Comparison of ENCODE assay signal across 1 cellular context in the genomic region with DNA sequence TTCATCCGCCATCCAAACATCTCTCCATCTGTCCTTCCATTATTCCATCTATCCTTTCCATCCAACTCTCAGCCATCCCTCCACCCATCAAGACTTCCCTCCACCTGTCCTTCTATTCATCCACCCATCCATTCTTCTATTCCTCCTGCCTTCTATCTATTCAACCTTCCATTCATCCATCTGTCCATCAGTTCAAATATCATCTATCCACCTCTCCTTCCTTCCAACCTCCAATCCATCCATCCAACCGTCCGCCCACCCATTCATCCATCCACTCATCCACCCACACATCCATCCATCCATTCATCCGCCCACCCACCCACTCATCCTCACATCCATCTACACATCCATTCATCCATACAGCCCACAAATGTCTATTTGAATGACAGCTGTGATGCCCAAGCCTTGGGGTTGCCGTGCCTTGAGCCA.
TF ChIP-seq lines count a peak whose summit lies in the region.

No MANE protein-coding gene starts in this region.

TF ChIP-seq in K562, 482 proteins besides CTCF, POLR2A, EP300 and RAD21:
- TF ChIP-seq BDP1 (IDR thresholded peaks at IDR 0.05; ENCODE audit: insufficient read depth, insufficient read length) (no peak), HDAC2 (IDR thresholded peaks at IDR 0.05) (no peak), ZNF445 (CRISPR knock-in tag; IDR thresholded peaks at IDR 0.05; ENCODE audit: low read depth) (no peak), YBX1 (IDR thresholded peaks at IDR 0.05) (peak; percentile 60; the same call in 1 of the 2 replicates), ESRRA (IDR thresholded peaks at IDR 0.05; ENCODE audit: borderline replicate concordance, low read depth) (no peak), ZNF12 (CRISPR knock-in tag; IDR thresholded peaks at IDR 0.05) (no peak), LARP7 (IDR thresholded peaks at IDR 0.05) (0 out of 2 replicates have a peak, but pooled peaks have one; percentile 47), ZNF57 (CRISPR knock-in tag; IDR thresholded peaks at IDR 0.05) (no peak), ETV6 (IDR thresholded peaks at IDR 0.05; ENCODE audit: borderline replicate concordance in 1 of 2, low read depth in 2 of 2, low read length in 1 of 2) (no peak), ETV6 (CRISPR knock-in tag; IDR thresholded peaks at IDR 0.05; ENCODE audit: borderline replicate concordance) (no peak), HDAC1 (IDR thresholded peaks at IDR 0.05) (no peak), SMARCA5 (IDR thresholded peaks at IDR 0.05) (no peak), EHMT2 (IDR thresholded peaks at IDR 0.05) (0 out of 2 replicates have a peak, but pooled peaks have one; percentile 43), ELF2 (CRISPR knock-in tag; IDR thresholded peaks at IDR 0.05) (no peak), EGR1 (conservative IDR thresholded peaks at IDR 0.05) (peak; percentile 88)
- TF ChIP-seq, protein P1, sequence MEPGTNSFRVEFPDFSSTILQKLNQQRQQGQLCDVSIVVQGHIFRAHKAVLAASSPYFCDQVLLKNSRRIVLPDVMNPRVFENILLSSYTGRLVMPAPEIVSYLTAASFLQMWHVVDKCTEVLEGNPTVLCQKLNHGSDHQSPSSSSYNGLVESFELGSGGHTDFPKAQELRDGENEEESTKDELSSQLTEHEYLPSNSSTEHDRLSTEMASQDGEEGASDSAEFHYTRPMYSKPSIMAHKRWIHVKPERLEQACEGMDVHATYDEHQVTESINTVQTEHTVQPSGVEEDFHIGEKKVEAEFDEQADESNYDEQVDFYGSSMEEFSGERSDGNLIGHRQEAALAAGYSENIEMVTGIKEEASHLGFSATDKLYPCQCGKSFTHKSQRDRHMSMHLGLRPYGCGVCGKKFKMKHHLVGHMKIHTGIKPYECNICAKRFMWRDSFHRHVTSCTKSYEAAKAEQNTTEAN (CRISPR knock-in tag; IDR thresholded peaks at IDR 0.05), result no peak
- TF ChIP-seq, protein P2, sequence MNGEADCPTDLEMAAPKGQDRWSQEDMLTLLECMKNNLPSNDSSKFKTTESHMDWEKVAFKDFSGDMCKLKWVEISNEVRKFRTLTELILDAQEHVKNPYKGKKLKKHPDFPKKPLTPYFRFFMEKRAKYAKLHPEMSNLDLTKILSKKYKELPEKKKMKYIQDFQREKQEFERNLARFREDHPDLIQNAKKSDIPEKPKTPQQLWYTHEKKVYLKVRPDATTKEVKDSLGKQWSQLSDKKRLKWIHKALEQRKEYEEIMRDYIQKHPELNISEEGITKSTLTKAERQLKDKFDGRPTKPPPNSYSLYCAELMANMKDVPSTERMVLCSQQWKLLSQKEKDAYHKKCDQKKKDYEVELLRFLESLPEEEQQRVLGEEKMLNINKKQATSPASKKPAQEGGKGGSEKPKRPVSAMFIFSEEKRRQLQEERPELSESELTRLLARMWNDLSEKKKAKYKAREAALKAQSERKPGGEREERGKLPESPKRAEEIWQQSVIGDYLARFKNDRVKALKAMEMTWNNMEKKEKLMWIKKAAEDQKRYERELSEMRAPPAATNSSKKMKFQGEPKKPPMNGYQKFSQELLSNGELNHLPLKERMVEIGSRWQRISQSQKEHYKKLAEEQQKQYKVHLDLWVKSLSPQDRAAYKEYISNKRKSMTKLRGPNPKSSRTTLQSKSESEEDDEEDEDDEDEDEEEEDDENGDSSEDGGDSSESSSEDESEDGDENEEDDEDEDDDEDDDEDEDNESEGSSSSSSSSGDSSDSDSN (IDR thresholded peaks at IDR 0.05; ENCODE audit: borderline replicate concordance in 1 of 2, low read depth in 2 of 2, low read length in 2 of 2), result no peak
- TF ChIP-seq, protein P3, sequence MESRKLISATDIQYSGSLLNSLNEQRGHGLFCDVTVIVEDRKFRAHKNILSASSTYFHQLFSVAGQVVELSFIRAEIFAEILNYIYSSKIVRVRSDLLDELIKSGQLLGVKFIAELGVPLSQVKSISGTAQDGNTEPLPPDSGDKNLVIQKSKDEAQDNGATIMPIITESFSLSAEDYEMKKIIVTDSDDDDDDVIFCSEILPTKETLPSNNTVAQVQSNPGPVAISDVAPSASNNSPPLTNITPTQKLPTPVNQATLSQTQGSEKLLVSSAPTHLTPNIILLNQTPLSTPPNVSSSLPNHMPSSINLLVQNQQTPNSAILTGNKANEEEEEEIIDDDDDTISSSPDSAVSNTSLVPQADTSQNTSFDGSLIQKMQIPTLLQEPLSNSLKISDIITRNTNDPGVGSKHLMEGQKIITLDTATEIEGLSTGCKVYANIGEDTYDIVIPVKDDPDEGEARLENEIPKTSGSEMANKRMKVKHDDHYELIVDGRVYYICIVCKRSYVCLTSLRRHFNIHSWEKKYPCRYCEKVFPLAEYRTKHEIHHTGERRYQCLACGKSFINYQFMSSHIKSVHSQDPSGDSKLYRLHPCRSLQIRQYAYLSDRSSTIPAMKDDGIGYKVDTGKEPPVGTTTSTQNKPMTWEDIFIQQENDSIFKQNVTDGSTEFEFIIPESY (CRISPR knock-in tag; IDR thresholded peaks at IDR 0.05), result no peak
- TF ChIP-seq, protein P4, sequence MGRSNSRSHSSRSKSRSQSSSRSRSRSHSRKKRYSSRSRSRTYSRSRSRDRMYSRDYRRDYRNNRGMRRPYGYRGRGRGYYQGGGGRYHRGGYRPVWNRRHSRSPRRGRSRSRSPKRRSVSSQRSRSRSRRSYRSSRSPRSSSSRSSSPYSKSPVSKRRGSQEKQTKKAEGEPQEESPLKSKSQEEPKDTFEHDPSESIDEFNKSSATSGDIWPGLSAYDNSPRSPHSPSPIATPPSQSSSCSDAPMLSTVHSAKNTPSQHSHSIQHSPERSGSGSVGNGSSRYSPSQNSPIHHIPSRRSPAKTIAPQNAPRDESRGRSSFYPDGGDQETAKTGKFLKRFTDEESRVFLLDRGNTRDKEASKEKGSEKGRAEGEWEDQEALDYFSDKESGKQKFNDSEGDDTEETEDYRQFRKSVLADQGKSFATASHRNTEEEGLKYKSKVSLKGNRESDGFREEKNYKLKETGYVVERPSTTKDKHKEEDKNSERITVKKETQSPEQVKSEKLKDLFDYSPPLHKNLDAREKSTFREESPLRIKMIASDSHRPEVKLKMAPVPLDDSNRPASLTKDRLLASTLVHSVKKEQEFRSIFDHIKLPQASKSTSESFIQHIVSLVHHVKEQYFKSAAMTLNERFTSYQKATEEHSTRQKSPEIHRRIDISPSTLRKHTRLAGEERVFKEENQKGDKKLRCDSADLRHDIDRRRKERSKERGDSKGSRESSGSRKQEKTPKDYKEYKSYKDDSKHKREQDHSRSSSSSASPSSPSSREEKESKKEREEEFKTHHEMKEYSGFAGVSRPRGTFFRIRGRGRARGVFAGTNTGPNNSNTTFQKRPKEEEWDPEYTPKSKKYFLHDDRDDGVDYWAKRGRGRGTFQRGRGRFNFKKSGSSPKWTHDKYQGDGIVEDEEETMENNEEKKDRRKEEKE (IDR thresholded peaks at IDR 0.05; ENCODE audit: borderline replicate concordance in 1 of 2, control insufficient read depth in 1 of 2, low read depth in 2 of 2, low read length in 1 of 2), result 0 out of 4 replicates have a peak, but pooled peaks of 1 of the 2 experiments have one; percentile 54
- TF ChIP-seq, protein P5, sequence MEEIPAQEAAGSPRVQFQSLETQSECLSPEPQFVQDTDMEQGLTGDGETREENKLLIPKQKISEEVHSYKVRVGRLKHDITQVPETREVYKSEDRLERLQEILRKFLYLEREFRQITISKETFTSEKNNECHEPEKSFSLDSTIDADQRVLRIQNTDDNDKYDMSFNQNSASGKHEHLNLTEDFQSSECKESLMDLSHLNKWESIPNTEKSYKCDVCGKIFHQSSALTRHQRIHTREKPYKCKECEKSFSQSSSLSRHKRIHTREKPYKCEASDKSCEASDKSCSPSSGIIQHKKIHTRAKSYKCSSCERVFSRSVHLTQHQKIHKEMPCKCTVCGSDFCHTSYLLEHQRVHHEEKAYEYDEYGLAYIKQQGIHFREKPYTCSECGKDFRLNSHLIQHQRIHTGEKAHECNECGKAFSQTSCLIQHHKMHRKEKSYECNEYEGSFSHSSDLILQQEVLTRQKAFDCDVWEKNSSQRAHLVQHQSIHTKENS (CRISPR knock-in tag; IDR thresholded peaks at IDR 0.05), result no peak
- TF ChIP-seq, protein P6, sequence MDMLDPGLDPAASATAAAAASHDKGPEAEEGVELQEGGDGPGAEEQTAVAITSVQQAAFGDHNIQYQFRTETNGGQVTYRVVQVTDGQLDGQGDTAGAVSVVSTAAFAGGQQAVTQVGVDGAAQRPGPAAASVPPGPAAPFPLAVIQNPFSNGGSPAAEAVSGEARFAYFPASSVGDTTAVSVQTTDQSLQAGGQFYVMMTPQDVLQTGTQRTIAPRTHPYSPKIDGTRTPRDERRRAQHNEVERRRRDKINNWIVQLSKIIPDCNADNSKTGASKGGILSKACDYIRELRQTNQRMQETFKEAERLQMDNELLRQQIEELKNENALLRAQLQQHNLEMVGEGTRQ (CRISPR knock-in tag; IDR thresholded peaks at IDR 0.05), result no peak
- TF ChIP-seq, protein P7, sequence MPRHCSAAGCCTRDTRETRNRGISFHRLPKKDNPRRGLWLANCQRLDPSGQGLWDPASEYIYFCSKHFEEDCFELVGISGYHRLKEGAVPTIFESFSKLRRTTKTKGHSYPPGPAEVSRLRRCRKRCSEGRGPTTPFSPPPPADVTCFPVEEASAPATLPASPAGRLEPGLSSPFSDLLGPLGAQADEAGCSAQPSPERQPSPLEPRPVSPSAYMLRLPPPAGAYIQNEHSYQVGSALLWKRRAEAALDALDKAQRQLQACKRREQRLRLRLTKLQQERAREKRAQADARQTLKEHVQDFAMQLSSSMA (CRISPR knock-in tag; IDR thresholded peaks at IDR 0.05), result no peak
- TF ChIP-seq, protein P8, sequence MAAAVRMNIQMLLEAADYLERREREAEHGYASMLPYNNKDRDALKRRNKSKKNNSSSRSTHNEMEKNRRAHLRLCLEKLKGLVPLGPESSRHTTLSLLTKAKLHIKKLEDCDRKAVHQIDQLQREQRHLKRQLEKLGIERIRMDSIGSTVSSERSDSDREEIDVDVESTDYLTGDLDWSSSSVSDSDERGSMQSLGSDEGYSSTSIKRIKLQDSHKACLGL (CRISPR knock-in tag; IDR thresholded peaks at IDR 0.05; ENCODE audit: borderline replicate concordance, poor library complexity, severe bottlenecking), result no peak
- TF ChIP-seq, protein P9, sequence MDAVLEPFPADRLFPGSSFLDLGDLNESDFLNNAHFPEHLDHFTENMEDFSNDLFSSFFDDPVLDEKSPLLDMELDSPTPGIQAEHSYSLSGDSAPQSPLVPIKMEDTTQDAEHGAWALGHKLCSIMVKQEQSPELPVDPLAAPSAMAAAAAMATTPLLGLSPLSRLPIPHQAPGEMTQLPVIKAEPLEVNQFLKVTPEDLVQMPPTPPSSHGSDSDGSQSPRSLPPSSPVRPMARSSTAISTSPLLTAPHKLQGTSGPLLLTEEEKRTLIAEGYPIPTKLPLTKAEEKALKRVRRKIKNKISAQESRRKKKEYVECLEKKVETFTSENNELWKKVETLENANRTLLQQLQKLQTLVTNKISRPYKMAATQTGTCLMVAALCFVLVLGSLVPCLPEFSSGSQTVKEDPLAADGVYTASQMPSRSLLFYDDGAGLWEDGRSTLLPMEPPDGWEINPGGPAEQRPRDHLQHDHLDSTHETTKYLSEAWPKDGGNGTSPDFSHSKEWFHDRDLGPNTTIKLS (IDR thresholded peaks at IDR 0.05; ENCODE audit: borderline replicate concordance, low read depth), result no peak
- TF ChIP-seq, protein P10, sequence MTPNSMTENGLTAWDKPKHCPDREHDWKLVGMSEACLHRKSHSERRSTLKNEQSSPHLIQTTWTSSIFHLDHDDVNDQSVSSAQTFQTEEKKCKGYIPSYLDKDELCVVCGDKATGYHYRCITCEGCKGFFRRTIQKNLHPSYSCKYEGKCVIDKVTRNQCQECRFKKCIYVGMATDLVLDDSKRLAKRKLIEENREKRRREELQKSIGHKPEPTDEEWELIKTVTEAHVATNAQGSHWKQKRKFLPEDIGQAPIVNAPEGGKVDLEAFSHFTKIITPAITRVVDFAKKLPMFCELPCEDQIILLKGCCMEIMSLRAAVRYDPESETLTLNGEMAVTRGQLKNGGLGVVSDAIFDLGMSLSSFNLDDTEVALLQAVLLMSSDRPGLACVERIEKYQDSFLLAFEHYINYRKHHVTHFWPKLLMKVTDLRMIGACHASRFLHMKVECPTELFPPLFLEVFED (CRISPR knock-in tag; conservative IDR thresholded peaks at IDR 0.05), result no peak
- TF ChIP-seq, protein P11, sequence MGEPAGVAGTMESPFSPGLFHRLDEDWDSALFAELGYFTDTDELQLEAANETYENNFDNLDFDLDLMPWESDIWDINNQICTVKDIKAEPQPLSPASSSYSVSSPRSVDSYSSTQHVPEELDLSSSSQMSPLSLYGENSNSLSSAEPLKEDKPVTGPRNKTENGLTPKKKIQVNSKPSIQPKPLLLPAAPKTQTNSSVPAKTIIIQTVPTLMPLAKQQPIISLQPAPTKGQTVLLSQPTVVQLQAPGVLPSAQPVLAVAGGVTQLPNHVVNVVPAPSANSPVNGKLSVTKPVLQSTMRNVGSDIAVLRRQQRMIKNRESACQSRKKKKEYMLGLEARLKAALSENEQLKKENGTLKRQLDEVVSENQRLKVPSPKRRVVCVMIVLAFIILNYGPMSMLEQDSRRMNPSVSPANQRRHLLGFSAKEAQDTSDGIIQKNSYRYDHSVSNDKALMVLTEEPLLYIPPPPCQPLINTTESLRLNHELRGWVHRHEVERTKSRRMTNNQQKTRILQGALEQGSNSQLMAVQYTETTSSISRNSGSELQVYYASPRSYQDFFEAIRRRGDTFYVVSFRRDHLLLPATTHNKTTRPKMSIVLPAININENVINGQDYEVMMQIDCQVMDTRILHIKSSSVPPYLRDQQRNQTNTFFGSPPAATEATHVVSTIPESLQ (CRISPR knock-in tag; IDR thresholded peaks at IDR 0.05), result no peak
